Comparison of ENCODE assay signal across 12 cellular contexts in genomic region chr10:60446855-60447254, GRCh38. TPM values are rescaled to one million over a fixed set of nuclear protein-coding genes. Genes with fewer than 3 reads are reported as not detected.
A peak's percentile ranks its signal among the peaks of the same experiment; 100 is the strongest.
DNase-seq lines count a peak whose midpoint lies in the region; ATAC-seq and TF ChIP-seq lines count a peak whose summit lies in the region.
"Had no signal": no experiment of that assay in that cellular context is flagged by ENCODE, and none has a peak within 500 bp of the region (broad histone marks: within the 10 kb centered on the region; RNA-seq: fewer than 3 reads in every experiment).

No MANE protein-coding gene starts in this region.

- H4K5ac ChIP-seq in H9 (ENCODE audit: insufficient read length, low read depth, low read length), result no peak overlapping the region

- CTCF ChIA-PET in activated CD8-positive, alpha-beta memory T cell treated with anti-CD3 and anti-CD28 coated beads, Interleukin-2, amount 10 ng/mL, durations not matched to agents 7 days and 5 days (lab: Charles Lee), result interaction anchor here (1.0 to 1.5 kb wide), 2 partner anchors 12 to 200 kb away, joined by 3 read pairs; no protein-coding TSS in a partner anchor

- H3K56ac ChIP-seq in H9 (ENCODE audit: insufficient read length, low read depth, low read length), result no peak overlapping the region

- no peaks in the 10 kb centered on the region for H3K9me3 ChIP-seq in H9 (ENCODE audit: control insufficient read depth, low read depth, low read length)
- no peaks in the 10 kb centered on the region for H3K9me3 ChIP-seq in lung (ENCODE audit: control insufficient read depth in 2 of 2, insufficient read depth in 1 of 2, low read length in 1 of 2)
- H3K9me3 ChIP-seq in endodermal cell (ENCODE audit: control insufficient read depth, low read length), result no peaks in the 10 kb centered on the region

- H3K4me1 ChIP-seq in H9 (ENCODE audit: insufficient read depth, low read length), result no peaks in the 10 kb centered on the region; the same call in 1 of the 2 replicates
- peaks cover 2 to 15% of the 10 kb centered on the region in 2 donors for H3K4me1 ChIP-seq in lung (ENCODE audit: control insufficient read depth in 2 of 2, insufficient read depth in 2 of 2, low read length in 2 of 2)
- peaks cover 5% of the 10 kb centered on the region for H3K4me1 ChIP-seq in endodermal cell (ENCODE audit: control insufficient read depth, insufficient read depth, low read length)

- no peak overlapping the region for H4K8ac ChIP-seq in H9 (replicated peaks; ENCODE audit: insufficient read length, low read depth, low read length)

- H3T11ph ChIP-seq in H9 (ENCODE audit: low read length), result no peak overlapping the region

- no CpG with 5 or more reads among the region's 3 CpGs for WGBS in H9 (ENCODE audit: extremely low coverage, insufficient read length, low lambda C conversion rate)
- 5 to 15% methylated on average over 3 of the region's 3 CpGs for WGBS in lung, 2 donors
- 89 to 100% methylated on average over 2 to 3 of the region's 3 CpGs for WGBS in endodermal cell (ENCODE audit: insufficient coverage in 1 of 2, insufficient read length in 1 of 2), 2 experiments

- no peak overlapping the region for H3K4me3 Mint-ChIP-seq in H9
- H3K4me3 Mint-ChIP-seq in activated T-helper 1 cell treated with anti-CD3 and anti-CD28 coated beads, Interleukin-12 subunit alpha, Interleukin-12 subunit beta, Interleukin-2, Interleukin-4 antibody, amounts not matched to agents 30 ng/mL and 10 ng/mL and 1 ng/mL, durations not matched to agents 14 hours and 24 hours and 36 hours, result peak overlapping the region; percentile 23
- no peak overlapping the region for H3K4me3 Mint-ChIP-seq in endodermal cell
- no peak overlapping the region for H3K4me3 Mint-ChIP-seq in activated CD8-positive, alpha-beta memory T cell treated with anti-CD3 and anti-CD28 coated beads, Interleukin-2, amount 10 ng/mL, durations not matched to agents 7 days and 5 days

- H2AFZ ChIP-seq in H9 (ENCODE audit: low read length), result no peak overlapping the region

- H3K4me3 ChIP-seq in lung, result no peak overlapping the region
- no peak overlapping the region for H3K4me3 ChIP-seq in endodermal cell (ENCODE audit: low read length)

- H2AK5ac ChIP-seq in H9 (ENCODE audit: insufficient read length, low read length), result no peak overlapping the region

- H3K9me3 Mint-ChIP-seq in H9 (no peaks in the 10 kb centered on the region), endodermal cell (no peaks in the 10 kb centered on the region)
- no peaks in the 10 kb centered on the region for H3K9me3 Mint-ChIP-seq in activated T-helper 1 cell treated with anti-CD3 and anti-CD28 coated beads, Interleukin-12 subunit alpha, Interleukin-12 subunit beta, Interleukin-2, Interleukin-4 antibody, amounts not matched to agents 30 ng/mL and 10 ng/mL and 1 ng/mL, durations not matched to agents 14 hours and 24 hours and 36 hours
- H3K9me3 Mint-ChIP-seq in activated CD8-positive, alpha-beta memory T cell treated with anti-CD3 and anti-CD28 coated beads, Interleukin-2, amount 10 ng/mL, durations not matched to agents 7 days and 5 days (ENCODE audit: low read depth), result no peaks in the 10 kb centered on the region
- H3K9me3 Mint-ChIP-seq: naive thymus-derived CD8-positive, alpha-beta T cell had no signal

- H3K9ac ChIP-seq in H9 (ENCODE audit: extremely low read depth, insufficient read length, low read length) (no peak overlapping the region), endodermal cell (ENCODE audit: extremely low read depth, low read length, poor library complexity, severe bottlenecking) (no peak overlapping the region)

- H3K79me2 ChIP-seq in H9 (ENCODE audit: insufficient read depth, low read length), result no peaks in the 10 kb centered on the region

- H4K20me1 ChIP-seq in H9 (ENCODE audit: control insufficient read depth, insufficient read depth, insufficient read length), result no peaks in the 10 kb centered on the region

- H3K4ac ChIP-seq in H9 (ENCODE audit: low read depth, low read length), result no peak overlapping the region

- H3K27me3 ChIP-seq in H9 (ENCODE audit: insufficient read depth, low read length) (no peaks in the 10 kb centered on the region), lung (ENCODE audit: control insufficient read depth, insufficient read depth) (no peaks in the 10 kb centered on the region), endodermal cell (ENCODE audit: control insufficient read depth, insufficient read depth, low read length, poor library complexity, severe bottlenecking) (no peaks in the 10 kb centered on the region)

- H2BK15ac ChIP-seq in H9 (ENCODE audit: low read depth, low read length), result no peak overlapping the region

- H3K18ac ChIP-seq in H9 (ENCODE audit: insufficient read length, low read depth, low read length), result no peak overlapping the region

- H3K27ac ChIP-seq in H9 (ENCODE audit: insufficient read length, low read depth, low read length) (no peak overlapping the region), lung (ENCODE audit: low read depth in 1 of 2, low read length in 1 of 2) (no peak overlapping the region), endodermal cell (ENCODE audit: low read depth, low read length) (no peak overlapping the region)

- H2BK5ac ChIP-seq in H9 (ENCODE audit: insufficient read length, low read length), result no peak overlapping the region

- no peak overlapping the region for H2BK120ac ChIP-seq in H9 (ENCODE audit: low read depth, low read length, poor library complexity, severe bottlenecking)

- H3K36me3 ChIP-seq in lung (ENCODE audit: control insufficient read depth in 2 of 2, insufficient read depth in 2 of 2, low read length in 2 of 2), result no peaks in the 10 kb centered on the region
- no peaks in the 10 kb centered on the region for H3K36me3 ChIP-seq in endodermal cell (ENCODE audit: control insufficient read depth, insufficient read depth, low read length)

- H3K23ac ChIP-seq in H9 (ENCODE audit: insufficient read length, low read depth, low read length), result no peak overlapping the region

- DNase-seq in AG20443 (ENCODE audit: low spot score) (peak; percentile 17), H9 (no peak), lung (ENCODE audit: low spot score) (no peak), germinal center (ENCODE audit: low spot score) (no peak), endodermal cell (no peak), NCI-H2171 (lab: John Stamatoyannopoulos, UW) (no peak)
- DNase-seq in activated T-helper 1 cell treated with anti-CD3 and anti-CD28 coated beads, Interleukin-12 subunit alpha, Interleukin-12 subunit beta, Interleukin-2, Interleukin-4 antibody, amounts not matched to agents 30 ng/mL and 10 ng/mL and 1 ng/mL, durations not matched to agents 14 hours and 24 hours and 36 hours (ENCODE audit: low spot score), result no peak
- DNase-seq in activated CD8-positive, alpha-beta memory T cell treated with anti-CD3 and anti-CD28 coated beads, Interleukin-2, amount 10 ng/mL, durations not matched to agents 7 days and 5 days, result no peak
- DNase-seq: activated gamma-delta T cell, DMS79 treated with DMSO at 0.1 percent for 48 hours, NCI-H146 had no signal

- H2BK20ac ChIP-seq in H9 (ENCODE audit: low read depth, low read length, poor library complexity, severe bottlenecking), result no peak overlapping the region

- H3K27me3 Mint-ChIP-seq in H9 (ENCODE audit: low read depth) (no peaks in the 10 kb centered on the region), endodermal cell (ENCODE audit: insufficient read depth) (no peaks in the 10 kb centered on the region)
- peaks cover 2% of the 10 kb centered on the region for H3K27me3 Mint-ChIP-seq in activated T-helper 1 cell treated with anti-CD3 and anti-CD28 coated beads, Interleukin-12 subunit alpha, Interleukin-12 subunit beta, Interleukin-2, Interleukin-4 antibody, amounts not matched to agents 30 ng/mL and 10 ng/mL and 1 ng/mL, durations not matched to agents 14 hours and 24 hours and 36 hours (ENCODE audit: insufficient read depth)
- no peaks in the 10 kb centered on the region for H3K27me3 Mint-ChIP-seq in activated CD8-positive, alpha-beta memory T cell treated with anti-CD3 and anti-CD28 coated beads, Interleukin-2, amount 10 ng/mL, durations not matched to agents 7 days and 5 days

- H3K14ac ChIP-seq in H9 (ENCODE audit: insufficient read depth, low read length), result no peak overlapping the region

- intact Hi-C loops in activated T-helper 1 cell treated with anti-CD3 and anti-CD28 coated beads, Interleukin-12 subunit alpha, Interleukin-12 subunit beta, Interleukin-2, Interleukin-4 antibody, amounts not matched to agents 30 ng/mL and 10 ng/mL and 1 ng/mL, durations not matched to agents 14 hours and 24 hours and 36 hours (cut with micrococcal nuclease), result loop anchor here (5.0 kb wide), 1 partner anchor 90 kb away; no protein-coding TSS in a partner anchor

- H3K27ac Mint-ChIP-seq in H9 (peak overlapping the region in 2 of 3 experiments; percentile 3 to 53; a peak in 2 of 7 replicates), endodermal cell (no peak overlapping the region)
- peak overlapping the region; percentile 69 for H3K27ac Mint-ChIP-seq in activated T-helper 1 cell treated with anti-CD3 and anti-CD28 coated beads, Interleukin-12 subunit alpha, Interleukin-12 subunit beta, Interleukin-2, Interleukin-4 antibody, amounts not matched to agents 30 ng/mL and 10 ng/mL and 1 ng/mL, durations not matched to agents 14 hours and 24 hours and 36 hours
- H3K27ac Mint-ChIP-seq in activated CD8-positive, alpha-beta memory T cell treated with anti-CD3 and anti-CD28 coated beads, Interleukin-2, amount 10 ng/mL, durations not matched to agents 7 days and 5 days, result no peak overlapping the region

- H4K91ac ChIP-seq in H9 (ENCODE audit: insufficient read length, low read depth, low read length), result no peak overlapping the region

- no peak overlapping the region for H2BK12ac ChIP-seq in H9 (ENCODE audit: insufficient read length, low read depth, low read length)

- no peak overlapping the region for H3K4me2 ChIP-seq in H9 (ENCODE audit: insufficient read depth, insufficient read length, low read length)

- no peaks in the 10 kb centered on the region for H3K36me3 Mint-ChIP-seq in H9 (ENCODE audit: insufficient read depth in 1 of 3, low read depth in 3 of 3)
- peaks cover 4% of the 10 kb centered on the region for H3K36me3 Mint-ChIP-seq in activated T-helper 1 cell treated with anti-CD3 and anti-CD28 coated beads, Interleukin-12 subunit alpha, Interleukin-12 subunit beta, Interleukin-2, Interleukin-4 antibody, amounts not matched to agents 30 ng/mL and 10 ng/mL and 1 ng/mL, durations not matched to agents 14 hours and 24 hours and 36 hours (ENCODE audit: low read depth)
- H3K36me3 Mint-ChIP-seq in endodermal cell (ENCODE audit: low read depth), result no peaks in the 10 kb centered on the region
- H3K36me3 Mint-ChIP-seq in activated CD8-positive, alpha-beta memory T cell treated with anti-CD3 and anti-CD28 coated beads, Interleukin-2, amount 10 ng/mL, durations not matched to agents 7 days and 5 days, result no peaks in the 10 kb centered on the region
- H3K36me3 Mint-ChIP-seq: naive thymus-derived CD8-positive, alpha-beta T cell had no signal

- TF ChIP-seq CTCF in H9 (conservative IDR thresholded peaks at IDR 0.05), result no peak
- no peak for TF ChIP-seq CTCF in lung (IDR thresholded peaks at IDR 0.05; ENCODE audit: control extremely low read depth, extremely low read depth)
- TF ChIP-seq CTCF in endodermal cell (conservative IDR thresholded peaks at IDR 0.05), result no peak

- peaks cover 10 to 22% of the 10 kb centered on the region in 2 experiments for H3K4me1 Mint-ChIP-seq in H9
- peaks cover 11% of the 10 kb centered on the region for H3K4me1 Mint-ChIP-seq in activated T-helper 1 cell treated with anti-CD3 and anti-CD28 coated beads, Interleukin-12 subunit alpha, Interleukin-12 subunit beta, Interleukin-2, Interleukin-4 antibody, amounts not matched to agents 30 ng/mL and 10 ng/mL and 1 ng/mL, durations not matched to agents 14 hours and 24 hours and 36 hours (ENCODE audit: low read depth)
- peaks cover 11% of the 10 kb centered on the region for H3K4me1 Mint-ChIP-seq in endodermal cell
- H3K4me1 Mint-ChIP-seq in activated CD8-positive, alpha-beta memory T cell treated with anti-CD3 and anti-CD28 coated beads, Interleukin-2, amount 10 ng/mL, durations not matched to agents 7 days and 5 days, result peaks cover 4% of the 10 kb centered on the region

- H3K79me1 ChIP-seq in H9 (ENCODE audit: insufficient read depth, low read depth, low read length, poor library complexity, severe bottlenecking), result no peaks in the 10 kb centered on the region

- H3K23me2 ChIP-seq in H9 (ENCODE audit: insufficient read length, low read depth, low read length, poor library complexity, severe bottlenecking), result no peaks in the 10 kb centered on the region

- peak; percentile 88 for ATAC-seq in lung (ENCODE audit: insufficient read depth, low FRiP score)
- ATAC-seq in activated CD8-positive, alpha-beta memory T cell treated with anti-CD3 and anti-CD28 coated beads, Interleukin-2, amount 10 ng/mL, durations not matched to agents 7 days and 5 days, result no peak

RNA-seq across cellular contexts. Expression of gene ANK3, which starts 57.2 kb away (rescaled TPM):
- total RNA-seq in H9 (2021) (56.0 and 59.6 TPM in 2 replicates), lung (10 to 100 TPM; 81.1 to 96.0 TPM), endodermal cell (10 to 100 TPM; 65.0 to 79.5 TPM)
- total RNA-seq in activated T-helper 1 cell treated with anti-CD3 and anti-CD28 coated beads, Interleukin-12 subunit alpha, Interleukin-12 subunit beta, Interleukin-2, Interleukin-4 antibody, amounts not matched to agents 30 ng/mL and 10 ng/mL and 1 ng/mL, durations not matched to agents 14 hours and 24 hours and 36 hours, result 26.8 and 27.9 TPM in 2 replicates
- 10 to 100 TPM; 10.4 to 11.7 TPM for polyA plus RNA-seq in lung
- polyA plus RNA-seq in endodermal cell (2013, experiment 1 of 2), result 44.1 TPM
- polyA plus RNA-seq in endodermal cell (2013, experiment 2 of 2), result 44.2 TPM
- total RNA-seq in activated CD8-positive, alpha-beta memory T cell treated with anti-CD3 and anti-CD28 coated beads, Interleukin-2, amount 10 ng/mL, durations not matched to agents 7 days and 5 days, result 10 to 100 TPM in 1 of 2 experiments, 1 to 10 TPM in 1; 2.9 to 10.6 TPM

Comparison
In these comparisons a context has a peak if more than half of its experiments do, and no peak if none do; other contexts are left out.
1. H3K27ac Mint-ChIP-seq: peak in H9 (2 of 3) and activated T-helper 1 cell treated with anti-CD3 and anti-CD28 coated beads, Interleukin-12 subunit alpha, Interleukin-12 subunit beta, Interleukin-2, Interleukin-4 antibody, amounts not matched to agents 30 ng/mL and 10 ng/mL and 1 ng/mL, durations not matched to agents 14 hours and 24 hours and 36 hours (single experiment); none in endodermal cell (single experiment) and activated CD8-positive, alpha-beta memory T cell treated with anti-CD3 and anti-CD28 coated beads, Interleukin-2, amount 10 ng/mL, durations not matched to agents 7 days and 5 days (single experiment).